8 cellular contexts compared by ENCODE assay signal in the genomic region with DNA sequence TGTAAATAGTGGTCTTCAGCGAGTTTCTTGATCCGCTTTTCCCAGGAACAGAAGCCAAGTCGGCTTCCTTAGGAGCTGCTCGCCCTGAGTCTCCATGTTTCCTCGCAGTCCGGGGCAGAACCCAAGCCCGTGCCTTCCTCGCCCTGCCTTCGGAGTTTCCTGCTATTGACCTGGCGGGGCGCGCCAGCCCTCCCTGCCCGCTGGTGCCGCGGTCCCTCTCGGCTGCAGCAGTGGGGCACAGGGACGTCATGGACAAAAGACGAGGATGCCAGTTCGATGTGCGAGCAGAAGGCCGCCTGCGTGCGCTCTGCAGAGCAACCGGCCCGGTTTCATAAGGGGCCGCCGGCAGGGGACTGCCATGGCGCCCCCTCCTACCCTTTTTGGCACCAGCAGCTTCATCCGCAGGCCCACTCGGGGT. TPM values are rescaled to one million over a fixed set of nuclear protein-coding genes. Genes with fewer than 3 reads are reported as not detected.
DNase-seq lines count a peak whose midpoint lies in the region; ATAC-seq and TF ChIP-seq lines count a peak whose summit lies in the region.

No MANE protein-coding gene starts in this region.

- H3K27ac ChIP-seq in heart left ventricle (peak overlapping the region; percentile 60 to 90 (median 79)), psoas muscle (peak overlapping the region; percentile 36)

- DNase-seq in NCI-H82 (lab: John Stamatoyannopoulos, UW) (peak; percentile 43), NCI-H82 treated with DMSO at 0.1 percent for 48 hours (lab: John Stamatoyannopoulos, UW; ENCODE audit: unreplicated experiment) (no peak), MG63 (peak; percentile 18), heart left ventricle (peak in 4 of 5 donors; percentile 19 to 53 (median 32)), psoas muscle (peak; percentile 17 to 49), KBM-7 (no peak)
- DNase-seq in activated naive CD4-positive, alpha-beta T cell treated with anti-CD3 and anti-CD28 coated beads, Interleukin-2, amount 50 U/mL, for 16 hours: peak; percentile 38

- peaks cover 0 to 33% (median 9%) of the 10 kb centered on the region in 12 donors for H3K4me1 ChIP-seq in heart left ventricle
- H3K4me1 ChIP-seq in psoas muscle: no peaks in the 10 kb centered on the region

- no peak for TF ChIP-seq POLR2A in heart left ventricle (IDR thresholded peaks at IDR 0.05)

- intact Hi-C loops in heart left ventricle (cut with DNase I) (loop anchor here (2.0 to 10.0 kb wide), 14 partner anchors 41 to 1467 kb away; a partner anchor contains a TSS), psoas muscle (cut with DNase I) (loop anchor here (2.0 to 10.0 kb wide), 5 partner anchors 257 to 859 kb away; no protein-coding TSS in a partner anchor)

- H3K36me3 ChIP-seq in MG63: no peaks in the 10 kb centered on the region
- H3K36me3 ChIP-seq in heart left ventricle: no peaks in the 10 kb centered on the region
- no peaks in the 10 kb centered on the region for H3K36me3 ChIP-seq in psoas muscle (ENCODE audit: insufficient read depth in 1 of 2, low read depth in 1 of 2)

- TF ChIP-seq CTCF in heart left ventricle (IDR thresholded peaks at IDR 0.05): no peak
- no peak for TF ChIP-seq CTCF in psoas muscle (IDR thresholded peaks at IDR 0.05)

- peak overlapping the region; percentile 25 for H3K4me3 ChIP-seq in MG63
- peak overlapping the region; percentile 26 to 70 (median 59) for H3K4me3 ChIP-seq in heart left ventricle
- H3K4me3 ChIP-seq in psoas muscle: peak overlapping the region; percentile 60

- H3K9me3 ChIP-seq in MG63 (no peaks in the 10 kb centered on the region), heart left ventricle (no peaks in the 10 kb centered on the region), psoas muscle (no peaks in the 10 kb centered on the region)

- in situ Hi-C loops in KBM-7 (cut with MboI; ENCODE audit: low pct_unique_long_range_greater_than_20kb, low sequenced_read_pairs): loop anchor here (25.0 kb wide), 1 partner anchor 879 kb away; no protein-coding TSS in a partner anchor

- H3K27me3 ChIP-seq in MG63 (no peaks in the 10 kb centered on the region; the same call in 1 of the 2 replicates), heart left ventricle (peaks cover 0 to 15% (median 0%) of the 10 kb centered on the region in 9 donors), psoas muscle (ENCODE audit: insufficient read depth in 3 of 3, low read length in 2 of 3) (no peaks in the 10 kb centered on the region)

- peak; percentile 49 to 73 (median 70) for ATAC-seq in heart left ventricle
- peak in 1 of 4 donors; percentile 11 for ATAC-seq in psoas muscle
- no peak for ATAC-seq in HG03342 (IDR thresholded peaks at IDR 0.05; ENCODE audit: unreplicated experiment)

- WGBS in heart left ventricle, 4 donors: 14 to 32% (median 21%) methylated on average over 29 to 30 of the region's 30 CpGs
- WGBS in psoas muscle, 3 donors: 46 to 59% (median 52%) methylated on average over 30 of the region's 30 CpGs

RNA-seq across cellular contexts. Expression of a gene that starts 51.4 kb away (rescaled TPM):
- total RNA-seq in MG63 (2014; rRNA removed; shearing (Covaris generic); ENCODE audit: low replicate concordance): 0.05 and 3.1 TPM in 2 replicates
- total RNA-seq in heart left ventricle: 10 to 100 TPM; 10.8 to 32.9 (median 25.0) TPM
- polyA plus RNA-seq in heart left ventricle: 10 to 100 TPM; 14.7 TPM
- total RNA-seq in psoas muscle: 10 to 100 TPM; 12.6 to 25.5 (median 18.7) TPM
- polyA plus RNA-seq in psoas muscle: 10 to 100 TPM in 2 of 3 donors, 1 to 10 TPM in 1; 6.0 to 14.7 (median 13.0) TPM

Comparison
In these comparisons a context has a peak if more than half of its experiments do, and no peak if none do; other contexts are left out.
1. DNase-seq: peak in NCI-H82 (single experiment), MG63 (single experiment), activated naive CD4-positive, alpha-beta T cell treated with anti-CD3 and anti-CD28 coated beads, Interleukin-2, amount 50 U/mL, for 16 hours (single experiment), heart left ventricle (4 of 5) and psoas muscle (2 of 2); none in NCI-H82 treated with DMSO at 0.1 percent for 48 hours (single experiment) and KBM-7 (single experiment).
2. Peak in every context shown above with its lines, with median percentiles within 50 percentile points of each other: H3K4me3 ChIP-seq.